Comparison of ENCODE assay signal across 8 cellular contexts in the genomic region with DNA sequence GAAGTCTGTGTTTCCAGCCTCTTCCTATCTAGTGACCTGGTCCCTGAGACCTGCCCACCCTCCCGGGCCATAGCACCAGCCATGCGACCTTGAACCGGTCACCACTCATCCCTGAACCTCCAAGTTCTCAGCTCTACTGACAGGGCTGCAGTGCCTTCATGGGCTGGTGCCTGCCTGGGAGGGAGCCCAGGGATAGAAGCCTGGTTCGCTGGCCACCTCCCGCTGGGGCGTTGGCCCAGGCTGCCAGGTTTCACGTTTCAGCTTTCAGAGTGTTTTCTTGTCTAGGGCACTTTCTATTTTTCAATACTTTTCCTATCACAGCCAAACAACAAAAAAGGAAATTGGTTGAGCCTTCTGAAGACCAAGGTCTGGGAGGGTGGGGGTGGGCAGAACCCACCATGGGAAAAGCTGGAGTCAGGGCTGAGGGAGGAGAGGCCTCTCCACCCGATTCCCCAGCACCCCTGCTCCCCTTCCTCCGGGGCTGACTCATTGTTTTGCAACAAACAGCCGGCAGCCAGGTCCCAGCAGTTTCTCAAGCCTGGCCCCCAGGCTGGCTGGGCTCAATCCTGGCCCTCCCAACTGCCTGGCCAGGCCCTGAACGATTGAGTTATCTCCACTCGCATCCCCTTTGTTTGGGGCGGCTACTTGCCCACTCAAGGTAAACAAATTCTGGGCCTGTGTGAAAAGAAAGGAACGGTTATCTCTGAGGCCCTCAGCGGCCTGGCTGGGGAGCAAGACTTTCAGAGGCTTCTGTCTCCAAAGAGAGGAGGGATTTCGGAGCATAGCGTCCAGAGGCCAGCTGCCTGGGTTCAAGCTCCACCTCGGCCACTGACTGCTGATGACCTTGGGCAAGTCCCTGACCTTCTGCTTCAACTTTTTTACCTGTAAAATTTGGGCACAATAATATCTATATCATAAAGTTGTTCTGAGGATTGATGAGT. TPM values are rescaled to one million over a fixed set of nuclear protein-coding genes. Genes with fewer than 3 reads are reported as not detected.
DNase-seq lines count a peak whose midpoint lies in the region; ATAC-seq and TF ChIP-seq lines count a peak whose summit lies in the region.

No MANE protein-coding gene starts in this region.

- TF ChIP-seq EP300 in transverse colon (IDR thresholded peaks at IDR 0.05; ENCODE audit: low read depth), result no peak

- TF ChIP-seq CTCF in transverse colon (IDR thresholded peaks at IDR 0.05), result no peak

- H3K4me3 ChIP-seq in ectodermal cell (ENCODE audit: insufficient read depth, low read depth, low read length) (no peak overlapping the region), transverse colon (no peak overlapping the region)

- H3K9me3 ChIP-seq in ectodermal cell (ENCODE audit: control insufficient read depth, low read length), result no peaks in the 10 kb centered on the region
- H3K9me3 ChIP-seq in transverse colon, result peaks cover 0 to 4% of the 10 kb centered on the region in 2 donors

- H3K27ac Mint-ChIP-seq in T-cell, result peak overlapping the region; percentile 97

- CTCF ChIA-PET in T-cell (lab: Charles Lee), result interaction anchor here (0.6 to 1.3 kb wide), 3 partner anchors 13 to 230 kb away, joined by 3 read pairs; no protein-coding TSS in a partner anchor

- intact Hi-C loops in transverse colon (cut with DNase I; ENCODE audit: low total_unique reads), result no loop called here

- H3K27ac ChIP-seq in ectodermal cell (ENCODE audit: insufficient read depth, low read depth, low read length, poor library complexity, severe bottlenecking) (peak overlapping the region; percentile 41), transverse colon (peak overlapping the region; percentile 82 to 90 (median 86))

- peaks cover 74 to 78% (median 77%) of the 10 kb centered on the region in 3 donors for H3K4me1 Mint-ChIP-seq in T-cell

- H3K27me3 ChIP-seq in ectodermal cell (ENCODE audit: control insufficient read depth, insufficient read depth, low read length, poor library complexity, severe bottlenecking) (no peaks in the 10 kb centered on the region), transverse colon (no peaks in the 10 kb centered on the region)

- ATAC-seq in T-cell (replicated peaks in 1 of 4), result peak in 2 of 4 experiments; percentile 28 to 32

- POLR2A ChIA-PET in T-cell (lab: Charles Lee), result no interaction called here

- H3K9me3 Mint-ChIP-seq in T-cell, result no peaks in the 10 kb centered on the region

- 22 to 23% methylated on average over 18 of the region's 18 CpGs for WGBS in ectodermal cell, 2 experiments
- 0 to 30% methylated on average over 1 to 18 of the region's 18 CpGs for WGBS in transverse colon (ENCODE audit: low coverage in 1 of 2), 2 donors

- peak overlapping the region; percentile 18 to 77 (median 59) for H3K4me3 Mint-ChIP-seq in T-cell

- in situ Hi-C loops in transverse colon (cut with MboI; ENCODE audit: low pct_ligation_motif_present in 1 of 4, low pct_unique_long_range_greater_than_20kb in 1 of 4, low sequenced_read_pairs in 3 of 4), result no loop called here

- DNase-seq in CD1c-positive myeloid dendritic cell (ENCODE audit: extremely low spot score) (peak; percentile 36), HuH-7.5 (ENCODE audit: low spot score) (peak; percentile 63), T-cell (peak in 3 of 34 experiments; percentile 44 to 58 (median 47)), medulla oblongata (ENCODE audit: extremely low spot score) (peak; percentile 42), transverse colon (peak; percentile 78), NCI-H1105 (lab: John Stamatoyannopoulos, UW) (no peak)
- no peak for DNase-seq in stimulated activated CD8-positive, alpha-beta memory T cell treated with anti-CD3 and anti-CD28 coated beads, Interleukin-4, amount 100 ng/mL, for 48 hours

- H3K4me1 ChIP-seq in ectodermal cell (ENCODE audit: control insufficient read depth, insufficient read depth, low read length), result peaks cover 24% of the 10 kb centered on the region
- peaks cover 17 to 52% (median 32%) of the 10 kb centered on the region in 4 donors for H3K4me1 ChIP-seq in transverse colon

- no peak for TF ChIP-seq POLR2A in transverse colon (IDR thresholded peaks at IDR 0.05)

- no peaks in the 10 kb centered on the region for H3K36me3 ChIP-seq in ectodermal cell (ENCODE audit: control insufficient read depth, insufficient read depth, low read length)
- no peaks in the 10 kb centered on the region for H3K36me3 ChIP-seq in transverse colon

- no peaks in the 10 kb centered on the region for H3K27me3 Mint-ChIP-seq in T-cell

- peaks cover 5% of the 10 kb centered on the region for H3K36me3 Mint-ChIP-seq in T-cell

RNA-seq across cellular contexts. Expression of a gene that starts 47.5 kb away (rescaled TPM):
- total RNA-seq in T-cell, result 100 to 1,000 TPM; 329 to 974 (median 377) TPM
- polyA plus RNA-seq in ectodermal cell (2013, experiment 1 of 4), result 24.7 TPM
- polyA plus RNA-seq in ectodermal cell (2013, experiment 2 of 4), result 28.7 TPM
- 28.9 TPM for polyA plus RNA-seq in ectodermal cell (2013, experiment 3 of 4)
- 28.0 TPM for polyA plus RNA-seq in ectodermal cell (2013, experiment 4 of 4)
- total RNA-seq in transverse colon, result 100 to 1,000 TPM; 114 to 305 (median 208) TPM

Comparison
In these comparisons a context has a peak if more than half of its experiments do, and no peak if none do; other contexts are left out.
1. DNase-seq: peak in CD1c-positive myeloid dendritic cell (single experiment), HuH-7.5 (single experiment), medulla oblongata (single experiment) and transverse colon (single experiment); none in stimulated activated CD8-positive, alpha-beta memory T cell treated with anti-CD3 and anti-CD28 coated beads, Interleukin-4, amount 100 ng/mL, for 48 hours (single experiment) and NCI-H1105 (single experiment).